ENCODE assay signal across 23 cellular contexts in the genomic region with DNA sequence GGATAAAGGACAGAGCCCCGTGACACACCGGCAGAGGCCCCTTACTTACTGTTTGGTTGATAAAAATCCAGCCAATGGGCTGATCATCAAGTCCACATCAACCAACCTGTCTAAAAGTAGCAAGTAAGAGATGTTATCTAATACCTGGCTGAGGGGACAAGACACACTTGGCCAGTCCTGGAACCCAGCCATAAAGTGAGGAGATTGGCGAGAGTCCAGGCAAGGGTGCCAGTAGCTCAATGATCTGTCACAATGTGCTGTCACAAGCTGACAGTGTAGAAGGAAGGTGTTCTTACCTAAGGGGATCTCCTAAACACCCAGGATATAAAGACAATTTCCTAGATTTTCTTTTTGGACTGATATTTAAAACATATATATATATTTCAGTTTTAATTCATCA.
"Had no signal": no experiment of that assay in that cellular context is flagged by ENCODE, and none has a peak within 500 bp of the region (broad histone marks: within the 10 kb centered on the region; RNA-seq: fewer than 3 reads in every experiment).

No MANE protein-coding gene starts in this region.

- H3K4me3 ChIP-seq: dorsolateral prefrontal cortex, heart right ventricle, lung, psoas muscle, stomach had no signal

- H3K4me1 Mint-ChIP-seq: nephron progenitor cell had no signal

- H3K36me3 ChIP-seq: heart right ventricle, neutrophil, stomach had no signal

- H3K36me3 Mint-ChIP-seq: type B pancreatic cell had no signal

- H3K27me3 Mint-ChIP-seq: type B pancreatic cell had no signal

- H3K9me3 ChIP-seq: neutrophil, psoas muscle had no signal

- H3K4me1 ChIP-seq: heart right ventricle, psoas muscle, stomach had no signal

- DNase-seq: cortex of kidney; dorsolateral prefrontal cortex; effector CD8-positive, alpha-beta T cell; heart right ventricle; hypothalamus; islet precursor cell; left cardiac atrium; left ventricle myocardium superior; mesenchymal stem cell; naive thymus-derived CD4-positive, alpha-beta T cell; nephron progenitor cell; psoas muscle; small intestine; stimulated activated CD4-positive, alpha-beta T cell treated with anti-CD3 and anti-CD28 coated beads, Interleukin-12 subunit alpha, Interleukin-12 subunit beta, amount 100 ng/mL, for 4 hours; stimulated activated naive CD4-positive, alpha-beta T cell; stomach; substantia nigra had no signal

- FAIRE-seq: frontal cortex, urothelium cell line had no signal

- ATAC-seq: esophagus mucosa; heart right ventricle; left cardiac atrium; left ventricle myocardium superior; naive thymus-derived CD4-positive, alpha-beta T cell; psoas muscle had no signal

- H3K27ac ChIP-seq: dorsolateral prefrontal cortex, heart right ventricle, neutrophil, psoas muscle, stomach had no signal

- H3K27me3 ChIP-seq: dorsolateral prefrontal cortex, neutrophil, stomach had no signal

- H3K27ac Mint-ChIP-seq: naive thymus-derived CD4-positive, alpha-beta T cell; nephron progenitor cell; type B pancreatic cell had no signal

- H3K4me3 Mint-ChIP-seq: naive thymus-derived CD4-positive, alpha-beta T cell; nephron progenitor cell; type B pancreatic cell had no signal
